8 cellular contexts compared by ENCODE assay signal in the genomic region with DNA sequence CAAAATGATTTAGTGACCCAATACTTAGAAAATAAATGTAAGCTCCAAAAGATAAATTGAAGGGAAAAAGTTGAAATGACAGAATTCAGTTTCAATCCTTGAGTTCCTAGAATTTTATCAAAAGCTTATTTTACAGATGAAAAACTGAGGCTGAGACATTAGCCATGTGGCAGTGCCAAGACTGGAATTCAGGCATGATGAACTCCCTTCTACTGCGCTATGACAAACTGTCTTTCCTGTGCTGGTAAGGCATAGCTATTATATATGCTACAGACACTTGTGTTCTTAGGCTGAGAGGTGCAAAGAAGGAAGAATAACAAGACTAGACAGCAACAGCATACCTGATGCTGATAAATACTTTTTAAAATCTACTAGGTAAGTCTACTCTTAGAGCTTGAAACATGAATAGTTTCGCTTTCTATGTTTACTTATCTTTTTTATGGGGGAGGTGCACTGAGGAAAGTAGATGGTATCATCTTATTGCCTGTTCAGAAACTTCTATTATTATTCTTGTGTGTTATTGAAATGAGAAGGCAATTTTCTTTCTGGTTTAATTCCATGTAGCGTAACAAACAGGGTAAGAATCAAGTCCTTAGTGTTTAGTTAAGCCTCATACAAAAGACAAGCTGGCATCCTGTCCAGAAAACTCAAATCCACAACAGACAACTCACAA. TPM values are rescaled to one million over a fixed set of nuclear protein-coding genes. Genes with fewer than 3 reads are reported as not detected.
DNase-seq lines count a peak whose midpoint lies in the region; ATAC-seq, FAIRE-seq and TF ChIP-seq lines count a peak whose summit lies in the region.

No MANE protein-coding gene starts in this region.

- H4K20me1 ChIP-seq in BLaER1, result peaks cover 30% of the 10 kb centered on the region
- 0 out of 2 replicates have a peak, but pooled peaks cover 3% of the 10 kb centered on the region for H4K20me1 ChIP-seq in MM.1S (ENCODE audit: insufficient read depth, low read length)

- TF ChIP-seq CTCF in MM.1S (IDR thresholded peaks at IDR 0.05; ENCODE audit: low read length), result no peak
- no peak for TF ChIP-seq CTCF in pancreas (IDR thresholded peaks at IDR 0.05)

- peaks cover 44% of the 10 kb centered on the region for H3K4me1 ChIP-seq in BLaER1
- H3K4me1 ChIP-seq in MM.1S (ENCODE audit: low read length), result peaks cover 4% of the 10 kb centered on the region; the same call in 1 of the 2 replicates
- peaks cover 15% of the 10 kb centered on the region for H3K4me1 ChIP-seq in effector memory CD4-positive, alpha-beta T cell (ENCODE audit: control insufficient read depth, insufficient read depth, low read length, poor library complexity, severe bottlenecking)
- H3K4me1 ChIP-seq in pancreas, result peaks cover 18 to 40% (median 27%) of the 10 kb centered on the region in 3 donors

- H3K79me2 ChIP-seq in MM.1S (ENCODE audit: low read length), result peaks cover 37% of the 10 kb centered on the region

- DNase-seq in GM19239 (ENCODE audit: insufficient read length, low spot score), result no peak
- DNase-seq in MM.1S, result peak; percentile 56
- DNase-seq in effector memory CD4-positive, alpha-beta T cell, result no peak
- no peak for DNase-seq in pancreas
- DNase-seq in G401 (ENCODE audit: low spot score), result no peak
- no peak for DNase-seq in NCI-H187 treated with DMSO at 0.1 percent for 48 hours (lab: John Stamatoyannopoulos, UW)
- DNase-seq in SHP77 (lab: John Stamatoyannopoulos, UW), result no peak

- in situ Hi-C loops in G401 (cut with HindIII; ENCODE audit: low sequenced_read_pairs), result no loop called here

- H3K36me3 ChIP-seq in BLaER1, result no peaks in the 10 kb centered on the region; the same call in 1 of the 2 replicates
- no peaks in the 10 kb centered on the region for H3K36me3 ChIP-seq in MM.1S (replicated peaks; ENCODE audit: insufficient read depth, low read length)
- H3K36me3 ChIP-seq in effector memory CD4-positive, alpha-beta T cell (ENCODE audit: control insufficient read depth, insufficient read depth, low read length), result no peaks in the 10 kb centered on the region
- H3K36me3 ChIP-seq in pancreas, result no peaks in the 10 kb centered on the region

- peaks cover 16% of the 10 kb centered on the region for H3F3A ChIP-seq in MM.1S (ENCODE audit: insufficient read depth, low read length)

- H2AFZ ChIP-seq in MM.1S (ENCODE audit: low read length), result 0 out of 2 replicates have a peak overlapping the region, but pooled peaks have one; percentile 85

- no peaks in the 10 kb centered on the region for H3K9me2 ChIP-seq in MM.1S (replicated peaks; ENCODE audit: insufficient read depth, low read length)

- peak overlapping the region; percentile 96 for H3K27ac ChIP-seq in BLaER1
- H3K27ac ChIP-seq in MM.1S (ENCODE audit: low read length), result peak overlapping the region; percentile 66; the same call in 1 of the 2 replicates
- H3K27ac ChIP-seq in effector memory CD4-positive, alpha-beta T cell (ENCODE audit: insufficient read depth, low read length, poor library complexity, severe bottlenecking), result peak overlapping the region; percentile 95
- peak overlapping the region in 1 of 4 donors; percentile 95 for H3K27ac ChIP-seq in pancreas

- FAIRE-seq in GM19239 (lab: Jason Lieb, UNC) (peak; percentile 56), pancreas (lab: Jason Lieb, UNC) (no peak)

- H3K9me3 ChIP-seq in BLaER1 (no peaks in the 10 kb centered on the region), MM.1S (replicated peaks; ENCODE audit: insufficient read depth, low read length) (no peaks in the 10 kb centered on the region), pancreas (no peaks in the 10 kb centered on the region)
- H3K9me3 ChIP-seq in effector memory CD4-positive, alpha-beta T cell (ENCODE audit: control insufficient read depth, low read length), result no peaks in the 10 kb centered on the region

- H3K9ac ChIP-seq in BLaER1 (peak overlapping the region; percentile 97), MM.1S (ENCODE audit: low read length) (peak overlapping the region; percentile 75; the same call in 1 of the 2 replicates)

- H3K4me3 ChIP-seq in BLaER1 (peak overlapping the region; percentile 85), MM.1S (ENCODE audit: low read length) (peak overlapping the region; percentile 97), pancreas (peak overlapping the region; percentile 48 to 80 (median 76))
- peak overlapping the region; percentile 87 for H3K4me3 ChIP-seq in effector memory CD4-positive, alpha-beta T cell (ENCODE audit: insufficient read depth, low read depth, low read length, poor library complexity, severe bottlenecking)

- 72 to 73% methylated on average over 3 of the region's 3 CpGs for WGBS in pancreas, 2 donors

- H3K27me3 ChIP-seq in BLaER1 (no peaks in the 10 kb centered on the region), MM.1S (replicated peaks; ENCODE audit: insufficient read depth, low read length) (no peaks in the 10 kb centered on the region), pancreas (no peaks in the 10 kb centered on the region)
- H3K27me3 ChIP-seq in effector memory CD4-positive, alpha-beta T cell (replicated peaks; ENCODE audit: control insufficient read depth, insufficient read depth, low read length, poor library complexity, severe bottlenecking), result no peaks in the 10 kb centered on the region

- no peak for ATAC-seq in pancreas

- intact Hi-C loops in pancreas (cut with DNase I), result no loop called here

- peak overlapping the region; percentile 94 for H3K4me2 ChIP-seq in BLaER1
- H3K4me2 ChIP-seq in MM.1S (ENCODE audit: low read depth, low read length), result peak overlapping the region; percentile 92

RNA-seq across cellular contexts. Expression of a gene that starts 1.8 kb away (rescaled TPM):
- total RNA-seq in pancreas, result 1 to 10 TPM; 3.2 to 6.6 (median 4.2) TPM
- polyA plus RNA-seq in pancreas, result 10 to 100 TPM; 10.5 to 24.3 TPM
- total RNA-seq in G401 (2014; rRNA removed; shearing (Covaris generic)), result 8.9 and 9.0 TPM in 2 replicates
